In the genomic region with DNA sequence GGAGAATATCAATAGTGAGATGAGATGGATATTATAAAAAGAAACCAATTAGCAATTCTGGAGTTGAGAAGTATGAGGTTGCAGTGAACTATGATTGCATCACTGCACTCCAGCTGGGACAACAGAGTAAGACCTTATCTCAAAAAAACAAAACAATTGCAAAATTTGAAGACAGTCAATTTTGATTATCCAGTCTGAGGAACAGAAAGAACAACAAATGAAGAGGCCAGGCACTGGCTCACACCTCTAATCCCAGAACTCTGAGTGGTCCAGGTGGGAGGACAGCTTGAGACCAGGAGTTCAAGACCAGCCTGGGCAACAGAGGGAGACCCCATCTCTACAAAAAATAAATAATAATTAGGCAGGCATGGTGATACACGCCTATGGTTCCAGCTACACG, we compare ENCODE assay signal across 15 cellular contexts. TPM values are rescaled to one million over a fixed set of nuclear protein-coding genes. Genes with fewer than 3 reads are reported as not detected.
DNase-seq lines count a peak whose midpoint lies in the region; ATAC-seq and TF ChIP-seq lines count a peak whose summit lies in the region.
"Had no signal": no experiment of that assay in that cellular context is flagged by ENCODE, and none has a peak within 500 bp of the region (broad histone marks: within the 10 kb centered on the region; RNA-seq: fewer than 3 reads in every experiment).

No MANE protein-coding gene starts in this region.

- H3K27ac ChIP-seq in urinary bladder (ENCODE audit: low read depth) (peak overlapping the region; percentile 32), colonic mucosa (no peak overlapping the region)
- H3K27ac ChIP-seq: tibial artery had no signal

- 76% methylated on average over 2 of the region's 2 CpGs for WGBS in urinary bladder

- no peak overlapping the region for H3K9ac ChIP-seq in colonic mucosa (ENCODE audit: low read depth in 2 of 2, low read length in 2 of 2)

- no peaks in the 10 kb centered on the region for H3K27me3 ChIP-seq in colonic mucosa
- H3K27me3 ChIP-seq: esophagus squamous epithelium, tibial artery had no signal

- POLR2A ChIA-PET in activated naive CD8-positive, alpha-beta T cell treated with anti-CD3 and anti-CD28 coated beads, Interleukin-2, amount 10 ng/mL, durations not matched to agents 7 days and 5 days (lab: Charles Lee) = no interaction called here
- POLR2A ChIA-PET in WTC11 (lab: Charles Lee) = no interaction called here

- H3K4me1 Mint-ChIP-seq in activated naive CD8-positive, alpha-beta T cell treated with anti-CD3 and anti-CD28 coated beads, Interleukin-2, amount 10 ng/mL, durations not matched to agents 7 days and 5 days = peaks cover 22% of the 10 kb centered on the region
- H3K4me1 Mint-ChIP-seq in activated naive CD8-positive, alpha-beta T cell treated with anti-CD3 and anti-CD28 coated beads, Interleukin-2, amount 50 U/mL, for 24 hours = peaks cover 31% of the 10 kb centered on the region
- H3K4me1 Mint-ChIP-seq in WTC11 = peaks cover 31% of the 10 kb centered on the region

- no peaks in the 10 kb centered on the region for H3K9me3 ChIP-seq in colonic mucosa
- H3K9me3 ChIP-seq: esophagus squamous epithelium, mucosa of descending colon, tibial artery had no signal

- TF ChIP-seq CTCF in WTC11 (IDR thresholded peaks at IDR 0.05) (no peak), colonic mucosa (IDR thresholded peaks at IDR 0.05) (no peak)

- no peak for DNase-seq in activated naive CD8-positive, alpha-beta T cell treated with anti-CD3 and anti-CD28 coated beads, Interleukin-2, amount 10 ng/mL, durations not matched to agents 7 days and 5 days
- DNase-seq in activated naive CD8-positive, alpha-beta T cell treated with anti-CD3 and anti-CD28 coated beads, Interleukin-2, amount 50 U/mL, for 24 hours = no peak
- no peak for DNase-seq in WTC11 (ENCODE audit: low spot score)
- peak; percentile 47 for DNase-seq in fibroblast of peridontal ligament (ENCODE audit: extremely low read depth)
- DNase-seq in NCI-H1436 treated with DMSO at 0.1 percent for 48 hours (lab: John Stamatoyannopoulos, UW) = no peak
- DNase-seq in colonic mucosa = no peak
- DNase-seq: activated CD4-positive, alpha-beta T cell treated with anti-CD3 and anti-CD28 coated beads, Interleukin-2, amount 50 U/mL, for 4 hours; activated gamma-delta T cell; esophagus squamous epithelium; mucosa of descending colon; NCI-H510A; RPMI8226 had no signal

- H3K36me3 Mint-ChIP-seq in activated naive CD8-positive, alpha-beta T cell treated with anti-CD3 and anti-CD28 coated beads, Interleukin-2, amount 10 ng/mL, durations not matched to agents 7 days and 5 days = peaks cover 15% of the 10 kb centered on the region
- H3K36me3 Mint-ChIP-seq in activated naive CD8-positive, alpha-beta T cell treated with anti-CD3 and anti-CD28 coated beads, Interleukin-2, amount 50 U/mL, for 24 hours (ENCODE audit: low read depth) = no peaks in the 10 kb centered on the region
- no peaks in the 10 kb centered on the region for H3K36me3 Mint-ChIP-seq in WTC11

- no peak overlapping the region for H3K4me3 Mint-ChIP-seq in activated naive CD8-positive, alpha-beta T cell treated with anti-CD3 and anti-CD28 coated beads, Interleukin-2, amount 10 ng/mL, durations not matched to agents 7 days and 5 days
- no peak overlapping the region for H3K4me3 Mint-ChIP-seq in activated naive CD8-positive, alpha-beta T cell treated with anti-CD3 and anti-CD28 coated beads, Interleukin-2, amount 50 U/mL, for 24 hours
- no peak overlapping the region for H3K4me3 Mint-ChIP-seq in WTC11

- H3K4me3 ChIP-seq in urinary bladder (ENCODE audit: low read depth, low read length) (no peak overlapping the region), colonic mucosa (no peak overlapping the region)
- H3K4me3 ChIP-seq: esophagus squamous epithelium, mucosa of descending colon, tibial artery had no signal

- intact Hi-C loops in colonic mucosa (cut with DNase I) = no loop called here

- no peaks in the 10 kb centered on the region for H3K4me1 ChIP-seq in urinary bladder (ENCODE audit: insufficient read depth)
- no peaks in the 10 kb centered on the region for H3K4me1 ChIP-seq in colonic mucosa

- peak overlapping the region; percentile 25 for H3K27ac Mint-ChIP-seq in activated naive CD8-positive, alpha-beta T cell treated with anti-CD3 and anti-CD28 coated beads, Interleukin-2, amount 10 ng/mL, durations not matched to agents 7 days and 5 days
- H3K27ac Mint-ChIP-seq in activated naive CD8-positive, alpha-beta T cell treated with anti-CD3 and anti-CD28 coated beads, Interleukin-2, amount 50 U/mL, for 24 hours = no peak overlapping the region
- H3K27ac Mint-ChIP-seq in WTC11 = no peak overlapping the region; the same call in 1 of the 2 replicates

- no peaks in the 10 kb centered on the region for H3K27me3 Mint-ChIP-seq in activated naive CD8-positive, alpha-beta T cell treated with anti-CD3 and anti-CD28 coated beads, Interleukin-2, amount 10 ng/mL, durations not matched to agents 7 days and 5 days
- no peaks in the 10 kb centered on the region for H3K27me3 Mint-ChIP-seq in activated naive CD8-positive, alpha-beta T cell treated with anti-CD3 and anti-CD28 coated beads, Interleukin-2, amount 50 U/mL, for 24 hours
- H3K27me3 Mint-ChIP-seq in WTC11 (ENCODE audit: low read depth) = no peaks in the 10 kb centered on the region

- CTCF ChIA-PET in WTC11 (lab: Charles Lee) = no interaction called here

- no peak for ATAC-seq in activated naive CD8-positive, alpha-beta T cell treated with anti-CD3 and anti-CD28 coated beads, Interleukin-2, amount 10 ng/mL, durations not matched to agents 7 days and 5 days (ENCODE audit: low read depth)
- no peak for ATAC-seq in activated naive CD8-positive, alpha-beta T cell treated with anti-CD3 and anti-CD28 coated beads, Interleukin-2, amount 50 U/mL, for 24 hours
- no peak for ATAC-seq in WTC11
- ATAC-seq in HG03378 (IDR thresholded peaks at IDR 0.05; ENCODE audit: unreplicated experiment) = no peak

- no peaks in the 10 kb centered on the region for H3K9me3 Mint-ChIP-seq in activated naive CD8-positive, alpha-beta T cell treated with anti-CD3 and anti-CD28 coated beads, Interleukin-2, amount 10 ng/mL, durations not matched to agents 7 days and 5 days
- no peaks in the 10 kb centered on the region for H3K9me3 Mint-ChIP-seq in activated naive CD8-positive, alpha-beta T cell treated with anti-CD3 and anti-CD28 coated beads, Interleukin-2, amount 50 U/mL, for 24 hours
- H3K9me3 Mint-ChIP-seq in WTC11 = no peaks in the 10 kb centered on the region

- no peaks in the 10 kb centered on the region for H3K36me3 ChIP-seq in urinary bladder (ENCODE audit: insufficient read depth)
- H3K36me3 ChIP-seq in colonic mucosa = no peaks in the 10 kb centered on the region
- H3K36me3 ChIP-seq: esophagus squamous epithelium, tibial artery had no signal

TF ChIP-seq in WTC11, 78 proteins besides CTCF, POLR2A, EP300 and RAD21:
- peak; percentile 74; the same call in 1 of the 2 replicates for TF ChIP-seq ZNF121 (CRISPR knock-in tag; IDR thresholded peaks at IDR 0.05)
- TF ChIP-seq, protein P1, sequence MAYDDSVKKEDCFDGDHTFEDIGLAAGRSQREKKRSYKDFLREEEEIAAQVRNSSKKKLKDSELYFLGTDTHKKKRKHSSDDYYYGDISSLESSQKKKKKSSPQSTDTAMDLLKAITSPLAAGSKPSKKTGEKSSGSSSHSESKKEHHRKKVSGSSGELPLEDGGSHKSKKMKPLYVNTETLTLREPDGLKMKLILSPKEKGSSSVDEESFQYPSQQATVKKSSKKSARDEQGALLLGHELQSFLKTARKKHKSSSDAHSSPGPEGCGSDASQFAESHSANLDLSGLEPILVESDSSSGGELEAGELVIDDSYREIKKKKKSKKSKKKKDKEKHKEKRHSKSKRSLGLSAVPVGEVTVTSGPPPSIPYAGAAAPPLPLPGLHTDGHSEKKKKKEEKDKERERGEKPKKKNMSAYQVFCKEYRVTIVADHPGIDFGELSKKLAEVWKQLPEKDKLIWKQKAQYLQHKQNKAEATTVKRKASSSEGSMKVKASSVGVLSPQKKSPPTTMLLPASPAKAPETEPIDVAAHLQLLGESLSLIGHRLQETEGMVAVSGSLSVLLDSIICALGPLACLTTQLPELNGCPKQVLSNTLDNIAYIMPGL (CRISPR knock-in tag; IDR thresholded peaks at IDR 0.05) = no peak

RNA-seq across cellular contexts. Expression of a gene that starts 35.0 kb away (rescaled TPM):
- 10 to 100 TPM; 37.0 to 38.5 TPM for total RNA-seq in activated naive CD8-positive, alpha-beta T cell treated with anti-CD3 and anti-CD28 coated beads, Interleukin-2, amount 10 ng/mL, durations not matched to agents 7 days and 5 days
- total RNA-seq in WTC11 (2021) (91.7 to 103 TPM (median 96.1 TPM) in 3 replicates), urinary bladder (63.7 TPM), colonic mucosa (10 to 100 TPM; 28.9 to 52.1 TPM)
- 18.2 TPM for polyA plus RNA-seq in urinary bladder
